Comparison of ENCODE assay signal across 1 cellular context in the genomic region with DNA sequence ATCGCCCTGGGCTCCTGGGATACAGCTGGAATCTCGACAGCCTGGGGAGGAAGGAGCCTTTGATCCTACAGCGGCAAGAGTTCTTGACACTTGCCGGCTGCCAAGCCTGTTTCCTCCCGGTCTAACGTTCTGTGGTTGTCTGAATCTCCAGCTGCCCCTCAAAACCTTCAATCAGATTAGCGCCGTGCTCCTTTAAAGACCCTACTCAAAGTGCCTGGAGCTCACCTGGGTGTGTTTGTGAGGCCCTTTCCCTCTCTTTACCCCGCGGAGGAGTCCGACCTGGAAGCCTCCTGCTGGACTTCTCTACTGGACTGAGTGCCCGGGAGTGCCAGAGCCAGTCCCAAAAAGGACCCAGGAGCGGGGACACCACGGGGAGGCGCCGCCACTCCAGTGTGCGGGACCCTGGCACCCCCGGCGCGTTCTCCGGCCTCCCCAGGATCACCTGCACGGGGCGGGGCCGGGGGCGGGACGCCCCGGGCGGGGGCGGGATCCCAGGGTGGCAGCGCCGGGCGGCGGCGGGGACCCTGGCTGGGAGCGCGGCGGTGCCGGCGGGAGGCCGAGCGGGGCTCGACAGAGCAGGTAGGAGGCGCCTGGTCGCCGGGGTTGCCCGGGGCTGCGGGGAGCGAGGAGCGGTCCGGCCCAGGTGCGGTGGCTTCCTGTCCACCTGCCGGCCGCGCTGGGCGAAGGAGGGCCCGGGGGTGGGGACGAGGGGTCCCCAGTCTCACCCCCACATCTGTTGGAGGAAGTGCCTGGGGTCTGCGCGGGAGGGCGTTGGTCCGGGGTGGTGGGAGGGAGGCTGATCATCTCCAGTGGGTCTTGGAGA.
TF ChIP-seq lines count a peak whose summit lies in the region.

A gene with protein sequence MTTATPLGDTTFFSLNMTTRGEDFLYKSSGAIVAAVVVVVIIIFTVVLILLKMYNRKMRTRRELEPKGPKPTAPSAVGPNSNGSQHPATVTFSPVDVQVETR (plus strand): TSS at position 497 of the 823 bp plus-strand sequence. CDS start 39,344 bp downstream, outside the sequence.

TF ChIP-seq in HepG2, 621 proteins besides CTCF, POLR2A, EP300 and RAD21 (continued from another document and continues in another):
- TF ChIP-seq REST (IDR thresholded peaks at IDR 0.05; ENCODE audit: borderline replicate concordance in 1 of 2, low read depth in 1 of 2, low read length in 2 of 2): no peak
- TF ChIP-seq TFAP4 (IDR thresholded peaks at IDR 0.05; ENCODE audit: borderline replicate concordance, low read depth): no peak
- TF ChIP-seq, protein P1, sequence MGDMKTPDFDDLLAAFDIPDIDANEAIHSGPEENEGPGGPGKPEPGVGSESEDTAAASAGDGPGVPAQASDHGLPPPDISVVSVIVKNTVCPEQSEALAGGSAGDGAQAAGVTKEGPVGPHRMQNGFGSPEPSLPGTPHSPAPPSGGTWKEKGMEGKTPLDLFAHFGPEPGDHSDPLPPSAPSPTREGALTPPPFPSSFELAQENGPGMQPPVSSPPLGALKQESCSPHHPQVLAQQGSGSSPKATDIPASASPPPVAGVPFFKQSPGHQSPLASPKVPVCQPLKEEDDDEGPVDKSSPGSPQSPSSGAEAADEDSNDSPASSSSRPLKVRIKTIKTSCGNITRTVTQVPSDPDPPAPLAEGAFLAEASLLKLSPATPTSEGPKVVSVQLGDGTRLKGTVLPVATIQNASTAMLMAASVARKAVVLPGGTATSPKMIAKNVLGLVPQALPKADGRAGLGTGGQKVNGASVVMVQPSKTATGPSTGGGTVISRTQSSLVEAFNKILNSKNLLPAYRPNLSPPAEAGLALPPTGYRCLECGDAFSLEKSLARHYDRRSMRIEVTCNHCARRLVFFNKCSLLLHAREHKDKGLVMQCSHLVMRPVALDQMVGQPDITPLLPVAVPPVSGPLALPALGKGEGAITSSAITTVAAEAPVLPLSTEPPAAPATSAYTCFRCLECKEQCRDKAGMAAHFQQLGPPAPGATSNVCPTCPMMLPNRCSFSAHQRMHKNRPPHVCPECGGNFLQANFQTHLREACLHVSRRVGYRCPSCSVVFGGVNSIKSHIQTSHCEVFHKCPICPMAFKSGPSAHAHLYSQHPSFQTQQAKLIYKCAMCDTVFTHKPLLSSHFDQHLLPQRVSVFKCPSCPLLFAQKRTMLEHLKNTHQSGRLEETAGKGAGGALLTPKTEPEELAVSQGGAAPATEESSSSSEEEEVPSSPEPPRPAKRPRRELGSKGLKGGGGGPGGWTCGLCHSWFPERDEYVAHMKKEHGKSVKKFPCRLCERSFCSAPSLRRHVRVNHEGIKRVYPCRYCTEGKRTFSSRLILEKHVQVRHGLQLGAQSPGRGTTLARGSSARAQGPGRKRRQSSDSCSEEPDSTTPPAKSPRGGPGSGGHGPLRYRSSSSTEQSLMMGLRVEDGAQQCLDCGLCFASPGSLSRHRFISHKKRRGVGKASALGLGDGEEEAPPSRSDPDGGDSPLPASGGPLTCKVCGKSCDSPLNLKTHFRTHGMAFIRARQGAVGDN (CRISPR knock-in tag; IDR thresholded peaks at IDR 0.05): peak; percentile 72
- TF ChIP-seq CEBPG (CRISPR knock-in tag; IDR thresholded peaks at IDR 0.05): no peak
- no peak for TF ChIP-seq HHEX (CRISPR knock-in tag; IDR thresholded peaks at IDR 0.05)
- TF ChIP-seq FOXO4 (CRISPR knock-in tag; conservative IDR thresholded peaks at IDR 0.05): no peak
- TF ChIP-seq ZNF773 (CRISPR knock-in tag; IDR thresholded peaks at IDR 0.05; ENCODE audit: borderline replicate concordance): no peak
- no peak for TF ChIP-seq AGO2 (optimal IDR thresholded peaks at IDR 0.05; ENCODE audit: low read depth, low read length)
- no peak for TF ChIP-seq ERF (CRISPR knock-in tag; IDR thresholded peaks at IDR 0.05)
- TF ChIP-seq ZBTB21 (CRISPR knock-in tag; IDR thresholded peaks at IDR 0.05): no peak
- no peak for TF ChIP-seq DNMT3B (CRISPR knock-in tag; conservative IDR thresholded peaks at IDR 0.05)
- TF ChIP-seq BRD4 (CRISPR knock-in tag; IDR thresholded peaks at IDR 0.05): no peak
- TF ChIP-seq KDM2A (CRISPR knock-in tag; IDR thresholded peaks at IDR 0.05; ENCODE audit: borderline replicate concordance, low read depth): no peak
- TF ChIP-seq ZNF274 (CRISPR knock-in tag; IDR thresholded peaks at IDR 0.05): no peak
- no peak for TF ChIP-seq ZNF276 (CRISPR knock-in tag; IDR thresholded peaks at IDR 0.05; ENCODE audit: low read depth)
- TF ChIP-seq ZNF263 (CRISPR knock-in tag; IDR thresholded peaks at IDR 0.05): peak; percentile 77
- no peak for TF ChIP-seq ZNF235 (CRISPR knock-in tag; IDR thresholded peaks at IDR 0.05; ENCODE audit: borderline replicate concordance)
- TF ChIP-seq AKNA (CRISPR knock-in tag; IDR thresholded peaks at IDR 0.05; ENCODE audit: borderline replicate concordance): no peak
- no peak for TF ChIP-seq ZBTB37 (CRISPR knock-in tag; IDR thresholded peaks at IDR 0.05)
- TF ChIP-seq SALL2 (CRISPR knock-in tag; IDR thresholded peaks at IDR 0.05): no peak
- TF ChIP-seq BHLHE40 (IDR thresholded peaks at IDR 0.05; ENCODE audit: low read length): no peak
- TF ChIP-seq SYNCRIP (IDR thresholded peaks at IDR 0.05; ENCODE audit: insufficient read depth, low read depth, low read length): no peak
- no peak for TF ChIP-seq REXO4 (CRISPR knock-in tag; IDR thresholded peaks at IDR 0.05; ENCODE audit: borderline replicate concordance)
- no peak for TF ChIP-seq RFX1 (IDR thresholded peaks at IDR 0.05)
- TF ChIP-seq HNF1A (IDR thresholded peaks at IDR 0.05; ENCODE audit: low read depth): no peak
- TF ChIP-seq HNF1A (CRISPR knock-in tag; IDR thresholded peaks at IDR 0.05; ENCODE audit: borderline replicate concordance): no peak
